Comparison of ENCODE assay signal across 1 cellular context in genomic region chr2:25042321-25043240, GRCh38.
TF ChIP-seq lines count a peak whose summit lies in the region.

No MANE protein-coding gene starts in this region.

TF ChIP-seq in HEK293, 187 proteins besides CTCF, POLR2A, EP300 and RAD21 (continued from another document and continues in another):
- no peak for TF ChIP-seq INSM2 (tag by site-specific recombination; IDR thresholded peaks at IDR 0.05)
- TF ChIP-seq ZNF202 (tag by site-specific recombination; IDR thresholded peaks at IDR 0.05; ENCODE audit: borderline replicate concordance), result no peak
- no peak for TF ChIP-seq ELK4 (IDR thresholded peaks at IDR 0.05; ENCODE audit: borderline replicate concordance, low read depth, low read length)
- TF ChIP-seq, protein P1, sequence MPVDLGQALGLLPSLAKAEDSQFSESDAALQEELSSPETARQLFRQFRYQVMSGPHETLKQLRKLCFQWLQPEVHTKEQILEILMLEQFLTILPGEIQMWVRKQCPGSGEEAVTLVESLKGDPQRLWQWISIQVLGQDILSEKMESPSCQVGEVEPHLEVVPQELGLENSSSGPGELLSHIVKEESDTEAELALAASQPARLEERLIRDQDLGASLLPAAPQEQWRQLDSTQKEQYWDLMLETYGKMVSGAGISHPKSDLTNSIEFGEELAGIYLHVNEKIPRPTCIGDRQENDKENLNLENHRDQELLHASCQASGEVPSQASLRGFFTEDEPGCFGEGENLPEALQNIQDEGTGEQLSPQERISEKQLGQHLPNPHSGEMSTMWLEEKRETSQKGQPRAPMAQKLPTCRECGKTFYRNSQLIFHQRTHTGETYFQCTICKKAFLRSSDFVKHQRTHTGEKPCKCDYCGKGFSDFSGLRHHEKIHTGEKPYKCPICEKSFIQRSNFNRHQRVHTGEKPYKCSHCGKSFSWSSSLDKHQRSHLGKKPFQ (tag by site-specific recombination; IDR thresholded peaks at IDR 0.05), result no peak
- peak; percentile 38 for TF ChIP-seq ZFHX2 (tag by site-specific recombination; conservative IDR thresholded peaks at IDR 0.05)
- no peak for TF ChIP-seq KLF16 (tag by site-specific recombination; IDR thresholded peaks at IDR 0.05)
- peak; percentile 24; the same call in 1 of the 2 replicates for TF ChIP-seq ZNF76 (tag by site-specific recombination; IDR thresholded peaks at IDR 0.05; ENCODE audit: borderline replicate concordance, low read depth)
- TF ChIP-seq, protein P2, sequence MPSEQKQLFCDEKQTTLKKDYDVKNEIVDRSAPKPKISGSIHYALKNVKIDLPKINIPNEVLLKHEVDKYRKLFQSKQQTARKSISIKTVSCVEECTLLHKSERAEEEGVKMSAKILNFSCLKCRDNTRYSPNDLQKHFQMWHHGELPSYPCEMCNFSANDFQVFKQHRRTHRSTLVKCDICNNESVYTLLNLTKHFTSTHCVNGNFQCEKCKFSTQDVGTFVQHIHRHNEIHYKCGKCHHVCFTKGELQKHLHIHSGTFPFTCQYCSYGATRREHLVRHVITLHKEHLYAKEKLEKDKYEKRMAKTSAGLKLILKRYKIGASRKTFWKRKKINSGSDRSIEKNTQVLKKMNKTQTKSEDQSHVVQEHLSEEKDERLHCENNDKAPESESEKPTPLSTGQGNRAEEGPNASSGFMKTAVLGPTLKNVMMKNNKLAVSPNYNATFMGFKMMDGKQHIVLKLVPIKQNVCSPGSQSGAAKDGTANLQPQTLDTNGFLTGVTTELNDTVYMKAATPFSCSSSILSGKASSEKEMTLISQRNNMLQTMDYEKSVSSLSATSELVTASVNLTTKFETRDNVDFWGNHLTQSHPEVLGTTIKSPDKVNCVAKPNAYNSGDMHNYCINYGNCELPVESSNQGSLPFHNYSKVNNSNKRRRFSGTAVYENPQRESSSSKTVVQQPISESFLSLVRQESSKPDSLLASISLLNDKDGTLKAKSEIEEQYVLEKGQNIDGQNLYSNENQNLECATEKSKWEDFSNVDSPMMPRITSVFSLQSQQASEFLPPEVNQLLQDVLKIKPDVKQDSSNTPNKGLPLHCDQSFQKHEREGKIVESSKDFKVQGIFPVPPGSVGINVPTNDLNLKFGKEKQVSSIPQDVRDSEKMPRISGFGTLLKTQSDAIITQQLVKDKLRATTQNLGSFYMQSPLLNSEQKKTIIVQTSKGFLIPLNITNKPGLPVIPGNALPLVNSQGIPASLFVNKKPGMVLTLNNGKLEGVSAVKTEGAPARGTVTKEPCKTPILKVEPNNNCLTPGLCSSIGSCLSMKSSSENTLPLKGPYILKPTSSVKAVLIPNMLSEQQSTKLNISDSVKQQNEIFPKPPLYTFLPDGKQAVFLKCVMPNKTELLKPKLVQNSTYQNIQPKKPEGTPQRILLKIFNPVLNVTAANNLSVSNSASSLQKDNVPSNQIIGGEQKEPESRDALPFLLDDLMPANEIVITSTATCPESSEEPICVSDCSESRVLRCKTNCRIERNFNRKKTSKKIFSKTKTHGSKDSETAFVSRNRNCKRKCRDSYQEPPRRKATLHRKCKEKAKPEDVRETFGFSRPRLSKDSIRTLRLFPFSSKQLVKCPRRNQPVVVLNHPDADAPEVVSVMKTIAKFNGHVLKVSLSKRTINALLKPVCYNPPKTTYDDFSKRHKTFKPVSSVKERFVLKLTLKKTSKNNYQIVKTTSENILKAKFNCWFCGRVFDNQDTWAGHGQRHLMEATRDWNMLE (tag by site-specific recombination; conservative IDR thresholded peaks at IDR 0.05; ENCODE audit: low read depth), result no peak
- no peak for TF ChIP-seq ZNF416 (tag by site-specific recombination; IDR thresholded peaks at IDR 0.05)
- TF ChIP-seq MZF1 (tag by site-specific recombination; IDR thresholded peaks at IDR 0.05; ENCODE audit: borderline replicate concordance), result no peak
- TF ChIP-seq ZNF585B (tag by site-specific recombination; IDR thresholded peaks at IDR 0.05), result no peak
- no peak for TF ChIP-seq ZNF112 (tag by site-specific recombination; IDR thresholded peaks at IDR 0.05)
- TF ChIP-seq ZFP41 (tag by site-specific recombination; IDR thresholded peaks at IDR 0.05; ENCODE audit: borderline replicate concordance), result no peak
- TF ChIP-seq ZNF280D (tag by site-specific recombination; IDR thresholded peaks at IDR 0.05), result no peak
- no peak for TF ChIP-seq ZNF658 (tag by site-specific recombination; IDR thresholded peaks at IDR 0.05)
- TF ChIP-seq GFI1B (tag by site-specific recombination; IDR thresholded peaks at IDR 0.05), result no peak
- TF ChIP-seq ZNF146 (tag by site-specific recombination; IDR thresholded peaks at IDR 0.05), result 0 out of 2 replicates have a peak, but pooled peaks have one; percentile 6
- TF ChIP-seq ZNF354C (tag by site-specific recombination; IDR thresholded peaks at IDR 0.05; ENCODE audit: borderline replicate concordance, low read depth), result no peak
- TF ChIP-seq YY2 (tag by site-specific recombination; IDR thresholded peaks at IDR 0.05), result no peak
- TF ChIP-seq ZNF521 (tag by site-specific recombination; IDR thresholded peaks at IDR 0.05), result no peak
- TF ChIP-seq OSR2 (tag by site-specific recombination; IDR thresholded peaks at IDR 0.05), result no peak
- TF ChIP-seq, protein P3, sequence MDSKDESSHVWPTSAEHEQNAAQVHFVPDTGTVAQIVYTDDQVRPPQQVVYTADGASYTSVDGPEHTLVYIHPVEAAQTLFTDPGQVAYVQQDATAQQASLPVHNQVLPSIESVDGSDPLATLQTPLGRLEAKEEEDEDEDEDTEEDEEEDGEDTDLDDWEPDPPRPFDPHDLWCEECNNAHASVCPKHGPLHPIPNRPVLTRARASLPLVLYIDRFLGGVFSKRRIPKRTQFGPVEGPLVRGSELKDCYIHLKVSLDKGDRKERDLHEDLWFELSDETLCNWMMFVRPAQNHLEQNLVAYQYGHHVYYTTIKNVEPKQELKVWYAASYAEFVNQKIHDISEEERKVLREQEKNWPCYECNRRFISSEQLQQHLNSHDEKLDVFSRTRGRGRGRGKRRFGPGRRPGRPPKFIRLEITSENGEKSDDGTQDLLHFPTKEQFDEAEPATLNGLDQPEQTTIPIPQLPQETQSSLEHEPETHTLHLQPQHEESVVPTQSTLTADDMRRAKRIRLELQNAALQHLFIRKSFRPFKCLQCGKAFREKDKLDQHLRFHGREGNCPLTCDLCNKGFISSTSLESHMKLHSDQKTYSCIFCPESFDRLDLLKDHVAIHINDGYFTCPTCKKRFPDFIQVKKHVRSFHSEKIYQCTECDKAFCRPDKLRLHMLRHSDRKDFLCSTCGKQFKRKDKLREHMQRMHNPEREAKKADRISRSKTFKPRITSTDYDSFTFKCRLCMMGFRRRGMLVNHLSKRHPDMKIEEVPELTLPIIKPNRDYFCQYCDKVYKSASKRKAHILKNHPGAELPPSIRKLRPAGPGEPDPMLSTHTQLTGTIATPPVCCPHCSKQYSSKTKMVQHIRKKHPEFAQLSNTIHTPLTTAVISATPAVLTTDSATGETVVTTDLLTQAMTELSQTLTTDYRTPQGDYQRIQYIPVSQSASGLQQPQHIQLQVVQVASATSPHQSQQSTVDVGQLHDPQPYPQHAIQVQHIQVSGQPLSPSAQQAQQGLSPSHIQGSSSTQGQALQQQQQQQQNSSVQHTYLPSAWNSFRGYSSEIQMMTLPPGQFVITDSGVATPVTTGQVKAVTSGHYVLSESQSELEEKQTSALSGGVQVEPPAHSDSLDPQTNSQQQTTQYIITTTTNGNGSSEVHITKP (tag by site-specific recombination; IDR thresholded peaks at IDR 0.05), result no peak
- TF ChIP-seq ZNF391 (tag by site-specific recombination; IDR thresholded peaks at IDR 0.05; ENCODE audit: borderline replicate concordance, low read depth), result no peak
- no peak for TF ChIP-seq ZBTB48 (tag by site-specific recombination; IDR thresholded peaks at IDR 0.05)
- TF ChIP-seq SP3 (tag by site-specific recombination; IDR thresholded peaks at IDR 0.05), result no peak
- TF ChIP-seq TCF7L2 (IDR thresholded peaks at IDR 0.05; ENCODE audit: borderline replicate concordance, low read depth, low read length), result peak; percentile 18; the same call in 1 of the 2 replicates
- TF ChIP-seq MYNN (tag by site-specific recombination; IDR thresholded peaks at IDR 0.05; ENCODE audit: borderline replicate concordance), result no peak
- TF ChIP-seq, protein P4, sequence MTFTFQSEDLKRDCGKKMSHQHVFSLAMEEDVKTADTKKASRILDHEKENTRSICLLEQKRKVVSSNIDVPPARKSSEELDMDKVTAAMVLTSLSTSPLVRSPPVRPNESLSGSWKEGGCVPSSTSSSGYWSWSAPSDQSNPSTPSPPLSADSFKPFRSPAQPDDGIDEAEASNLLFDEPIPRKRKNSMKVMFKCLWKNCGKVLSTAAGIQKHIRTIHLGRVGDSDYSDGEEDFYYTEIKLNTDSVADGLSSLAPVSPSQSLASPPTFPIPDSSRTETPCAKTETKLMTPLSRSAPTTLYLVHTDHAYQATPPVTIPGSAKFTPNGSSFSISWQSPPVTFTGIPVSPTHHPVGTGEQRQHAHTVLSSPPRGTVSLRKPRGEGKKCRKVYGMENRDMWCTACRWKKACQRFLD (tag by site-specific recombination; IDR thresholded peaks at IDR 0.05), result no peak
- TF ChIP-seq ZNF544 (tag by site-specific recombination; IDR thresholded peaks at IDR 0.05), result no peak
- TF ChIP-seq ZNF768 (tag by site-specific recombination; IDR thresholded peaks at IDR 0.05), result no peak
- 0 out of 2 replicates have a peak, but pooled peaks have one; percentile 14 for TF ChIP-seq REST (tag by site-specific recombination; IDR thresholded peaks at IDR 0.05)
- TF ChIP-seq ZNF23 (tag by site-specific recombination; IDR thresholded peaks at IDR 0.05; ENCODE audit: borderline replicate concordance), result no peak
- peak; percentile 69; the same call in 1 of the 2 replicates for TF ChIP-seq ZBTB20 (tag by site-specific recombination; IDR thresholded peaks at IDR 0.05)
- TF ChIP-seq ZFP69B (tag by site-specific recombination; IDR thresholded peaks at IDR 0.05), result no peak
